28 cellular contexts compared by ENCODE assay signal in genomic region chr4:7226464-7226863, GRCh38. TPM values are rescaled to one million over a fixed set of nuclear protein-coding genes. Genes with fewer than 3 reads are reported as not detected.
A peak's percentile ranks its signal among the peaks of the same experiment; 100 is the strongest.
DNase-seq lines count a peak whose midpoint lies in the region; ATAC-seq, FAIRE-seq and TF ChIP-seq lines count a peak whose summit lies in the region.
"Had no signal": no experiment of that assay in that cellular context is flagged by ENCODE, and none has a peak within 500 bp of the region (broad histone marks: within the 10 kb centered on the region; RNA-seq: fewer than 3 reads in every experiment).

No MANE protein-coding gene starts in this region.

- peaks cover 4% of the 10 kb centered on the region for H4K20me1 ChIP-seq in neural progenitor cell (ENCODE audit: low read depth)

- peak; percentile 96 for DNase-seq in D721Med (ENCODE audit: insufficient read length, low spot score)
- peak; percentile 95 for DNase-seq in NCI-H524 treated with DMSO at 0.1 percent for 48 hours (lab: John Stamatoyannopoulos, UW)
- no peak for DNase-seq in endodermal cell
- peak; percentile 68 for DNase-seq in neural progenitor cell (ENCODE audit: low spot score)
- DNase-seq in globus pallidus (ENCODE audit: low spot score): no peak
- DNase-seq in germinal center (ENCODE audit: low spot score): no peak
- DNase-seq in activated gamma-delta T cell treated with Interleukin-2 at 50 U/mL for 16 hours: no peak
- no peak for DNase-seq in activated CD4-positive, alpha-beta T cell treated with anti-CD3 and anti-CD28 coated beads for 36 hours
- DNase-seq: activated CD8-positive, alpha-beta memory T cell treated with anti-CD3 and anti-CD28 coated beads, Interleukin-2, amount 10 ng/mL, durations not matched to agents 7 days and 5 days; activated gamma-delta T cell; activated naive CD8-positive, alpha-beta T cell treated with anti-CD3 and anti-CD28 coated beads, Interleukin-2, amount 10 ng/mL, durations not matched to agents 7 days and 5 days; activated T-cell treated with anti-CD3 and anti-CD28 coated beads, Interleukin-2, amount 50 U/mL, for 4 hours; effector CD4-positive, alpha-beta T cell; HFFc6; KBM-7; left ventricle myocardium inferior; naive B cell; NCI-H1092; NCI-H1694 treated with DMSO at 0.1 percent for 48 hours; Peyer's patch; SHP77 treated with DMSO at 0.1 percent for 48 hours; T1000 had no signal

- H3K27ac ChIP-seq in endodermal cell (ENCODE audit: low read depth, low read length): peak overlapping the region; percentile 93
- H3K27ac ChIP-seq in neural progenitor cell: no peak overlapping the region
- H3K27ac ChIP-seq: ascending aorta, epithelial cell of prostate, left ventricle myocardium inferior, Peyer's patch, skin epidermis, VCaP had no signal

- H3K4me3 ChIP-seq in endodermal cell (ENCODE audit: low read length): no peak overlapping the region
- H3K4me3 ChIP-seq in neural progenitor cell: no peak overlapping the region
- H3K4me3 ChIP-seq: ascending aorta, left ventricle myocardium inferior, Peyer's patch, skin epidermis, upper lobe of left lung had no signal

- no peak overlapping the region for H2AFZ ChIP-seq in neural progenitor cell (replicated peaks)

- POLR2A ChIA-PET in activated CD4-positive, alpha-beta T cell treated with anti-CD3 and anti-CD28 coated beads for 36 hours (lab: Charles Lee): no interaction called here

- no peaks in the 10 kb centered on the region for H3F3A ChIP-seq in neural progenitor cell (ENCODE audit: low read depth)

- H3K4me1 ChIP-seq in endodermal cell (ENCODE audit: control insufficient read depth, insufficient read depth, low read length) (no peaks in the 10 kb centered on the region), neural progenitor cell (no peaks in the 10 kb centered on the region)
- H3K4me1 ChIP-seq: ascending aorta, left ventricle myocardium inferior, Peyer's patch had no signal

- no peaks in the 10 kb centered on the region for H3K36me3 ChIP-seq in endodermal cell (ENCODE audit: control insufficient read depth, insufficient read depth, low read length)
- H3K36me3 ChIP-seq in neural progenitor cell: no peaks in the 10 kb centered on the region
- H3K36me3 ChIP-seq: ascending aorta, left ventricle myocardium inferior, Peyer's patch, upper lobe of left lung had no signal

- no peak overlapping the region for H3K9ac ChIP-seq in endodermal cell (ENCODE audit: extremely low read depth, low read length, poor library complexity, severe bottlenecking)
- H3K9ac ChIP-seq in neural progenitor cell: no peak overlapping the region

- 82 to 83% methylated on average over 10 to 19 of the region's 19 CpGs for WGBS in endodermal cell (ENCODE audit: insufficient coverage in 1 of 2, insufficient read length in 1 of 2), 2 experiments

- no peaks in the 10 kb centered on the region for H3K4me1 Mint-ChIP-seq in endodermal cell
- H3K4me1 Mint-ChIP-seq in neural progenitor cell: peaks cover 33% of the 10 kb centered on the region
- no peaks in the 10 kb centered on the region for H3K4me1 Mint-ChIP-seq in activated CD4-positive, alpha-beta T cell treated with anti-CD3 and anti-CD28 coated beads for 36 hours
- H3K4me1 Mint-ChIP-seq: activated CD8-positive, alpha-beta memory T cell treated with anti-CD3 and anti-CD28 coated beads, Interleukin-2, amount 10 ng/mL, durations not matched to agents 7 days and 5 days; activated naive CD8-positive, alpha-beta T cell treated with anti-CD3 and anti-CD28 coated beads, Interleukin-2, amount 10 ng/mL, durations not matched to agents 7 days and 5 days; stimulated activated memory B cell treated with anti-CD40 and anti-IgM and Interleukin-4, amounts not matched to agents 10 μg/mL and 1 μg/mL and 100 μg/mL, for 72 hours had no signal

- no peak for ATAC-seq in activated CD4-positive, alpha-beta T cell treated with anti-CD3 and anti-CD28 coated beads for 36 hours
- ATAC-seq: activated CD8-positive, alpha-beta memory T cell treated with anti-CD3 and anti-CD28 coated beads, Interleukin-2, amount 10 ng/mL, durations not matched to agents 7 days and 5 days; activated T-cell treated with anti-CD3 and anti-CD28 coated beads, Interleukin-2, amount 50 U/mL, for 4 hours had no signal

- CTCF ChIA-PET in activated CD4-positive, alpha-beta T cell treated with anti-CD3 and anti-CD28 coated beads for 36 hours (lab: Charles Lee): interaction anchor here (0.7 kb wide), 1 partner anchor 54 kb away, joined by 3 read pairs; no protein-coding TSS in a partner anchor

- intact Hi-C loops in activated CD4-positive, alpha-beta T cell treated with anti-CD3 and anti-CD28 coated beads for 36 hours (cut with DNase I, micrococcal nuclease): no loop called here

- no peak overlapping the region for H3K4me3 Mint-ChIP-seq in endodermal cell
- H3K4me3 Mint-ChIP-seq in neural progenitor cell: no peak overlapping the region
- no peak overlapping the region for H3K4me3 Mint-ChIP-seq in activated CD4-positive, alpha-beta T cell treated with anti-CD3 and anti-CD28 coated beads for 36 hours
- H3K4me3 Mint-ChIP-seq: activated CD8-positive, alpha-beta memory T cell treated with anti-CD3 and anti-CD28 coated beads, Interleukin-2, amount 10 ng/mL, durations not matched to agents 7 days and 5 days; activated naive CD8-positive, alpha-beta T cell treated with anti-CD3 and anti-CD28 coated beads, Interleukin-2, amount 10 ng/mL, durations not matched to agents 7 days and 5 days; activated T-cell treated with anti-CD3 and anti-CD28 coated beads, Interleukin-2, amount 50 U/mL, for 4 hours; HFFc6; naive B cell; stimulated activated memory B cell treated with anti-CD40 and anti-IgM and Interleukin-4, amounts not matched to agents 10 μg/mL and 1 μg/mL and 100 μg/mL, for 72 hours had no signal

- H3K9me3 ChIP-seq in endodermal cell (ENCODE audit: control insufficient read depth, low read length) (no peaks in the 10 kb centered on the region), neural progenitor cell (ENCODE audit: low read depth) (no peaks in the 10 kb centered on the region)
- H3K9me3 ChIP-seq: ascending aorta, left ventricle myocardium inferior, Peyer's patch, upper lobe of left lung had no signal

- H3K79me2 ChIP-seq in neural progenitor cell (ENCODE audit: low read depth): no peaks in the 10 kb centered on the region

- H3K27me3 Mint-ChIP-seq in endodermal cell (ENCODE audit: insufficient read depth) (no peaks in the 10 kb centered on the region), neural progenitor cell (ENCODE audit: insufficient read depth, low read depth) (peaks cover 2% of the 10 kb centered on the region)
- H3K27me3 Mint-ChIP-seq in activated CD4-positive, alpha-beta T cell treated with anti-CD3 and anti-CD28 coated beads for 36 hours: no peaks in the 10 kb centered on the region
- H3K27me3 Mint-ChIP-seq: activated CD8-positive, alpha-beta memory T cell treated with anti-CD3 and anti-CD28 coated beads, Interleukin-2, amount 10 ng/mL, durations not matched to agents 7 days and 5 days had no signal

- H3K36me3 Mint-ChIP-seq in endodermal cell (ENCODE audit: low read depth) (no peaks in the 10 kb centered on the region), neural progenitor cell (no peaks in the 10 kb centered on the region)
- H3K36me3 Mint-ChIP-seq in activated CD4-positive, alpha-beta T cell treated with anti-CD3 and anti-CD28 coated beads for 36 hours (ENCODE audit: low read depth): no peaks in the 10 kb centered on the region
- H3K36me3 Mint-ChIP-seq: activated CD8-positive, alpha-beta memory T cell treated with anti-CD3 and anti-CD28 coated beads, Interleukin-2, amount 10 ng/mL, durations not matched to agents 7 days and 5 days; activated naive CD8-positive, alpha-beta T cell treated with anti-CD3 and anti-CD28 coated beads, Interleukin-2, amount 10 ng/mL, durations not matched to agents 7 days and 5 days; naive B cell; stimulated activated memory B cell treated with anti-CD40 and anti-IgM and Interleukin-4, amounts not matched to agents 10 μg/mL and 1 μg/mL and 100 μg/mL, for 72 hours had no signal

- H3K27me3 ChIP-seq in endodermal cell (ENCODE audit: control insufficient read depth, insufficient read depth, low read length, poor library complexity, severe bottlenecking) (no peaks in the 10 kb centered on the region), neural progenitor cell (no peaks in the 10 kb centered on the region)
- H3K27me3 ChIP-seq: ascending aorta, Peyer's patch, upper lobe of left lung had no signal

- H3K9me3 Mint-ChIP-seq in endodermal cell (no peaks in the 10 kb centered on the region), neural progenitor cell (no peaks in the 10 kb centered on the region)
- H3K9me3 Mint-ChIP-seq in activated CD4-positive, alpha-beta T cell treated with anti-CD3 and anti-CD28 coated beads for 36 hours (ENCODE audit: low read depth): no peaks in the 10 kb centered on the region
- H3K9me3 Mint-ChIP-seq: activated naive CD8-positive, alpha-beta T cell treated with anti-CD3 and anti-CD28 coated beads, Interleukin-2, amount 10 ng/mL, durations not matched to agents 7 days and 5 days; activated T-cell treated with anti-CD3 and anti-CD28 coated beads, Interleukin-2, amount 50 U/mL, for 4 hours; HFFc6; naive B cell; stimulated activated memory B cell treated with anti-CD40 and anti-IgM and Interleukin-4, amounts not matched to agents 10 μg/mL and 1 μg/mL and 100 μg/mL, for 72 hours had no signal

- no peak overlapping the region for H3K4me2 ChIP-seq in neural progenitor cell

- no peak for FAIRE-seq in D721Med (lab: Jason Lieb, UNC)

- no peak overlapping the region for H3K27ac Mint-ChIP-seq in endodermal cell
- H3K27ac Mint-ChIP-seq in neural progenitor cell: peak overlapping the region; percentile 99
- no peak overlapping the region for H3K27ac Mint-ChIP-seq in activated CD4-positive, alpha-beta T cell treated with anti-CD3 and anti-CD28 coated beads for 36 hours
- H3K27ac Mint-ChIP-seq: activated CD8-positive, alpha-beta memory T cell treated with anti-CD3 and anti-CD28 coated beads, Interleukin-2, amount 10 ng/mL, durations not matched to agents 7 days and 5 days; activated naive CD8-positive, alpha-beta T cell treated with anti-CD3 and anti-CD28 coated beads, Interleukin-2, amount 10 ng/mL, durations not matched to agents 7 days and 5 days; HFFc6; naive B cell; stimulated activated memory B cell treated with anti-CD40 and anti-IgM and Interleukin-4, amounts not matched to agents 10 μg/mL and 1 μg/mL and 100 μg/mL, for 72 hours had no signal

- TF ChIP-seq CTCF in D721Med (IDR thresholded peaks at IDR 0.05; ENCODE audit: insufficient read depth, missing control alignments) (no peak), endodermal cell (conservative IDR thresholded peaks at IDR 0.05) (no peak), neural progenitor cell (IDR thresholded peaks at IDR 0.05) (no peak)

RNA-seq across cellular contexts. Expression of gene SORCS2, which starts 34.1 kb away (rescaled TPM):
- 1 to 10 TPM; 1.4 to 1.9 TPM for total RNA-seq in endodermal cell
- 10.6 TPM for polyA plus RNA-seq in endodermal cell (2013, experiment 1 of 2)
- polyA plus RNA-seq in endodermal cell (2013, experiment 2 of 2): 9.6 TPM
- total RNA-seq in neural progenitor cell (ENCODE audit: low replicate concordance): 5.2 and 12.9 TPM in 2 replicates
- under 1 TPM in 1 of 2 experiments, not detected in 1; 0.04 TPM for total RNA-seq in activated CD4-positive, alpha-beta T cell treated with anti-CD3 and anti-CD28 coated beads for 36 hours
- total RNA-seq: activated naive CD8-positive, alpha-beta T cell treated with anti-CD3 and anti-CD28 coated beads, Interleukin-2, amount 10 ng/mL, durations not matched to agents 7 days and 5 days had no signal

Comparison
In these comparisons a context has a peak if more than half of its experiments do, and no peak if none do; other contexts are left out.
1. DNase-seq: peak in D721Med (single experiment), NCI-H524 treated with DMSO at 0.1 percent for 48 hours (single experiment) and neural progenitor cell (single experiment); none in endodermal cell (single experiment), globus pallidus (single experiment), germinal center (single experiment), activated gamma-delta T cell treated with Interleukin-2 at 50 U/mL for 16 hours (single experiment) and activated CD4-positive, alpha-beta T cell treated with anti-CD3 and anti-CD28 coated beads for 36 hours (single experiment).